In genomic region chr1:42340093-42340492, GRCh38 we compare ENCODE assay signal across 9 cellular contexts. TPM values are rescaled to one million over a fixed set of nuclear protein-coding genes. Genes with fewer than 3 reads are reported as not detected.
DNase-seq lines count a peak whose midpoint lies in the region; ATAC-seq and TF ChIP-seq lines count a peak whose summit lies in the region.
"Had no signal": no experiment of that assay in that cellular context is flagged by ENCODE, and none has a peak within 500 bp of the region (broad histone marks: within the 10 kb centered on the region; RNA-seq: fewer than 3 reads in every experiment).

No MANE protein-coding gene starts in this region.

- H3K4me1 ChIP-seq in HEK293 (ENCODE audit: control insufficient read depth, insufficient read depth, low read length) = 0 out of 2 replicates have a peak, but pooled peaks cover 3% of the 10 kb centered on the region

- no peak for ATAC-seq in GM18511 (IDR thresholded peaks at IDR 0.05; ENCODE audit: unreplicated experiment)
- ATAC-seq in stimulated activated naive CD8-positive, alpha-beta T cell treated with anti-CD3 and anti-CD28 coated beads, Interleukin-15, Interleukin-2, amounts not matched to agents 100 U/mL and 50 U/mL, for 24 hours = no peak
- no peak for ATAC-seq in activated CD4-positive, CD25-positive, alpha-beta regulatory T cell treated with anti-CD3 and anti-CD28 coated beads, Interleukin-2, amount 50 U/mL, for 24 hours
- ATAC-seq: psoas muscle had no signal

- H3K9me2 ChIP-seq in neural cell (ENCODE audit: insufficient read depth, low read length) = no peaks in the 10 kb centered on the region

- H2AFZ ChIP-seq in neural cell (ENCODE audit: low read depth, low read length) = no peak overlapping the region

- H3K27ac ChIP-seq in HEK293 (ENCODE audit: extremely low read depth, low read depth, low read length) = no peak overlapping the region
- H3K27ac ChIP-seq in WERI-Rb-1 = peak overlapping the region; percentile 46
- H3K27ac ChIP-seq in neural cell (ENCODE audit: low read length) = peak overlapping the region; percentile 85
- H3K27ac ChIP-seq: psoas muscle had no signal

- TF ChIP-seq CTCF in HEK293 (tag by site-specific recombination; IDR thresholded peaks at IDR 0.05) = no peak
- TF ChIP-seq CTCF in WERI-Rb-1 (IDR thresholded peaks at IDR 0.05; ENCODE audit: low read depth, low read length) = no peak
- TF ChIP-seq CTCF in neural cell (IDR thresholded peaks at IDR 0.05; ENCODE audit: poor library complexity, severe bottlenecking) = no peak

- peak overlapping the region; percentile 51 for H3K9ac ChIP-seq in neural cell (ENCODE audit: low read length)

- peak; percentile 100 for DNase-seq in NCI-H2107 treated with DMSO at 0.1 percent for 48 hours (lab: John Stamatoyannopoulos, UW; ENCODE audit: unreplicated experiment)
- DNase-seq in WERI-Rb-1 = no peak
- no peak for DNase-seq in UCSD-AML1 (lab: John Stamatoyannopoulos, UW; ENCODE audit: unreplicated experiment)
- no peak for DNase-seq in stimulated activated naive CD8-positive, alpha-beta T cell treated with anti-CD3 and anti-CD28 coated beads, Interleukin-15, Interleukin-2, amounts not matched to agents 100 U/mL and 50 U/mL, for 24 hours
- DNase-seq: psoas muscle had no signal

- no peaks in the 10 kb centered on the region for H3K27me3 ChIP-seq in WERI-Rb-1 (ENCODE audit: insufficient read depth, low read depth, severe bottlenecking)
- no peaks in the 10 kb centered on the region for H3K27me3 ChIP-seq in neural cell (ENCODE audit: insufficient read depth, low read depth, low read length)

- no peaks in the 10 kb centered on the region for H4K20me1 ChIP-seq in neural cell (ENCODE audit: insufficient read depth)

- H3K4me2 ChIP-seq in neural cell (ENCODE audit: low read length) = no peak overlapping the region

- POLR2A ChIA-PET in HEK293 (lab: Yijun Ruan, JAX) = interaction anchor here (1.1 kb wide), 1 partner anchor 117 kb away, joined by 5 read pairs; the partner anchor contains the start of gene PPCS

- peaks cover 11% of the 10 kb centered on the region for H3F3A ChIP-seq in neural cell (ENCODE audit: insufficient read depth, low read length, poor library complexity, severe bottlenecking)

- no peak for TF ChIP-seq EP300 in neural cell (conservative IDR thresholded peaks at IDR 0.05; ENCODE audit: poor library complexity, severe bottlenecking)

- peaks cover 3% of the 10 kb centered on the region for H3K79me2 ChIP-seq in neural cell (replicated peaks; ENCODE audit: insufficient read depth, low read length)

- H3K9me3 ChIP-seq in HEK293 (ENCODE audit: control insufficient read depth, insufficient read depth, low read depth, low read length) (no peaks in the 10 kb centered on the region), WERI-Rb-1 (ENCODE audit: severe bottlenecking) (no peaks in the 10 kb centered on the region), neural cell (ENCODE audit: low read length) (no peaks in the 10 kb centered on the region)
- H3K9me3 ChIP-seq: psoas muscle had no signal

- H3K36me3 ChIP-seq in HEK293 (ENCODE audit: control insufficient read depth in 2 of 2, insufficient read depth in 1 of 2, low read length in 2 of 2) (no peaks in the 10 kb centered on the region), WERI-Rb-1 (no peaks in the 10 kb centered on the region), neural cell (ENCODE audit: insufficient read depth, low read length) (no peaks in the 10 kb centered on the region)

- H3K4me3 ChIP-seq in HEK293 (ENCODE audit: low read depth, low read length) (no peak overlapping the region), WERI-Rb-1 (ENCODE audit: low read depth, low read length) (no peak overlapping the region), neural cell (ENCODE audit: low read length) (peak overlapping the region; percentile 28)
- H3K4me3 ChIP-seq: psoas muscle had no signal

- CTCF ChIA-PET in HEK293 (lab: Yijun Ruan, JAX) = interaction anchor here (0.8 to 1.9 kb wide), 5 partner anchors 17 to 417 kb away, joined by 3 to 7 read pairs (median 3); no protein-coding TSS in a partner anchor

- no peak for TF ChIP-seq RAD21 in neural cell (conservative IDR thresholded peaks at IDR 0.05)

TF ChIP-seq in HEK293, 187 proteins besides CTCF, POLR2A, EP300 and RAD21:
- TF ChIP-seq ZNF629 (tag by site-specific recombination; IDR thresholded peaks at IDR 0.05) = peak; percentile 59
- TF ChIP-seq GLIS1 (tag by site-specific recombination; IDR thresholded peaks at IDR 0.05) = peak; percentile 76
- TF ChIP-seq ZNF561 (tag by site-specific recombination; IDR thresholded peaks at IDR 0.05; ENCODE audit: borderline replicate concordance) = no peak
- no peak for TF ChIP-seq ZNF530 (tag by site-specific recombination; IDR thresholded peaks at IDR 0.05; ENCODE audit: low read depth)
- peak; percentile 28; the same call in 1 of the 2 replicates for TF ChIP-seq TSHZ1 (tag by site-specific recombination; IDR thresholded peaks at IDR 0.05; ENCODE audit: borderline replicate concordance)
- no peak for TF ChIP-seq ZNF37A (tag by site-specific recombination; IDR thresholded peaks at IDR 0.05)
- peak; percentile 44; the same call in 1 of the 2 replicates for TF ChIP-seq ZNF366 (tag by site-specific recombination; conservative IDR thresholded peaks at IDR 0.05)
- TF ChIP-seq FEZF1 (tag by site-specific recombination; IDR thresholded peaks at IDR 0.05) = peak; percentile 54; the same call in 1 of the 2 replicates
- TF ChIP-seq SP7 (tag by site-specific recombination; IDR thresholded peaks at IDR 0.05) = peak; percentile 35; the same call in 1 of the 2 replicates

TF ChIP-seq in neural cell, 6 proteins besides CTCF, POLR2A, EP300 and RAD21:
- no peak for TF ChIP-seq REST (IDR thresholded peaks at IDR 0.05; ENCODE audit: borderline replicate concordance)
- TF ChIP-seq SMC3 (conservative IDR thresholded peaks at IDR 0.05; ENCODE audit: poor library complexity) = no peak
- no peak for TF ChIP-seq MXI1 (conservative IDR thresholded peaks at IDR 0.05; ENCODE audit: poor library complexity, severe bottlenecking)
- TF ChIP-seq POLR2AphosphoS5 (IDR thresholded peaks at IDR 0.05) = no peak
- TF ChIP-seq TAF1 (IDR thresholded peaks at IDR 0.05; ENCODE audit: low read depth) = no peak
- no peak for TF ChIP-seq EZH2 (IDR thresholded peaks at IDR 0.05; ENCODE audit: borderline replicate concordance, insufficient read depth, low read length, poor library complexity, severe bottlenecking)

RNA-seq across cellular contexts. Expression of gene FOXJ3, which starts 5.1 kb away (rescaled TPM):
- polyA plus RNA-seq in neural cell = 36.0 and 36.3 TPM in 2 replicates
- 97.9 and 111 TPM in 2 replicates for polyA minus RNA-seq in neural cell

RNA-seq across cellular contexts. Expression of gene RIMKLA, which starts 40.5 kb away (rescaled TPM):
- 35.4 and 37.5 TPM in 2 replicates for polyA plus RNA-seq in neural cell
- 93.2 and 97.8 TPM in 2 replicates for polyA minus RNA-seq in neural cell
